19 cellular contexts compared by ENCODE assay signal in the genomic region with DNA sequence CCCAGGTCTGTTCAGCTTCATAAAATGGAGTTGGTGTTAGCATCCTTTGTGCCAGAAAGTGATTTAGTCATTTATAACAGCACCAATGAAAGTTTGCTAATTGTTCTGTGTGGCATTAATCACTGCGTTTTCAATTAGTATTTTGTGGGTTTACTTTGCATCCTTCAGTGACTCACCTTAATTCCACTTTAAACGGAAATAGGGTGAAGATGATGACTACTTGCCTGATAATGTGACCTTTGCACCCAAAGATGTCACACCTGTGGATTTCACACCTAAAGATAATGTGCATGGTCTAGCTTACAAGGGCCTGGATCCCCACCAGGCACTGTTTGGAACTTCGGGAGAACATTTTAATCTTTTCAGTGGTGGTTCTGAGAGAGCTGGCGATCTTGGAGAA. TPM values are rescaled to one million over a fixed set of nuclear protein-coding genes. Genes with fewer than 3 reads are reported as not detected.
"Had no signal": no experiment of that assay in that cellular context is flagged by ENCODE, and none has a peak within 500 bp of the region (broad histone marks: within the 10 kb centered on the region; RNA-seq: fewer than 3 reads in every experiment).

No MANE protein-coding gene starts in this region.

- H3K27ac ChIP-seq: brain microvascular endothelial cell, heart left ventricle, transverse colon, vagina had no signal

- FAIRE-seq: endothelial cell of umbilical vein, frontal cortex had no signal

- DNase-seq: activated CD4-positive, alpha-beta memory T cell treated with anti-CD3 and anti-CD28 coated beads, Interleukin-2, amount 10 ng/mL, durations not matched to agents 7 days and 5 days; activated naive CD8-positive, alpha-beta T cell treated with anti-CD3 and anti-CD28 coated beads, Interleukin-2, amount 10 ng/mL, durations not matched to agents 7 days and 5 days; anterior cingulate cortex; brain microvascular endothelial cell; cortex of kidney; effector CD4-positive, alpha-beta T cell; heart left ventricle; natural killer cell; stimulated activated CD4-positive, alpha-beta T cell treated with anti-CD3 and anti-CD28 coated beads, Interleukin-4, amount 100 ng/mL, for 1 hour; stimulated activated naive CD4-positive, alpha-beta T cell treated with Interleukin-2 at 50 U/mL for 16 hours; substantia nigra; transverse colon had no signal

- H3K4me3 Mint-ChIP-seq: activated CD4-positive, alpha-beta memory T cell treated with anti-CD3 and anti-CD28 coated beads, Interleukin-2, amount 10 ng/mL, durations not matched to agents 7 days and 5 days; activated naive CD8-positive, alpha-beta T cell treated with anti-CD3 and anti-CD28 coated beads, Interleukin-2, amount 10 ng/mL, durations not matched to agents 7 days and 5 days; natural killer cell had no signal

- H3K9me3 Mint-ChIP-seq: activated CD4-positive, alpha-beta memory T cell treated with anti-CD3 and anti-CD28 coated beads, Interleukin-2, amount 10 ng/mL, durations not matched to agents 7 days and 5 days; activated naive CD8-positive, alpha-beta T cell treated with anti-CD3 and anti-CD28 coated beads, Interleukin-2, amount 10 ng/mL, durations not matched to agents 7 days and 5 days; natural killer cell had no signal

- H3K9me3 ChIP-seq: heart left ventricle, transverse colon, vagina had no signal

- ATAC-seq: heart left ventricle, natural killer cell had no signal

- H3K27me3 ChIP-seq: brain microvascular endothelial cell, heart left ventricle, transverse colon, vagina had no signal

- H3K27me3 Mint-ChIP-seq: activated CD4-positive, alpha-beta memory T cell treated with anti-CD3 and anti-CD28 coated beads, Interleukin-2, amount 10 ng/mL, durations not matched to agents 7 days and 5 days; activated naive CD8-positive, alpha-beta T cell treated with anti-CD3 and anti-CD28 coated beads, Interleukin-2, amount 10 ng/mL, durations not matched to agents 7 days and 5 days had no signal

- H3K4me3 ChIP-seq: heart left ventricle, transverse colon, vagina had no signal

- H3K4me1 ChIP-seq: heart left ventricle, vagina had no signal

- H3K27ac Mint-ChIP-seq: activated CD4-positive, alpha-beta memory T cell treated with anti-CD3 and anti-CD28 coated beads, Interleukin-2, amount 10 ng/mL, durations not matched to agents 7 days and 5 days; activated naive CD8-positive, alpha-beta T cell treated with anti-CD3 and anti-CD28 coated beads, Interleukin-2, amount 10 ng/mL, durations not matched to agents 7 days and 5 days; natural killer cell had no signal

RNA-seq across cellular contexts. Expression of a gene that starts 35.9 kb away (rescaled TPM):
- total RNA-seq: activated CD4-positive, alpha-beta memory T cell treated with anti-CD3 and anti-CD28 coated beads, Interleukin-2, amount 10 ng/mL, durations not matched to agents 7 days and 5 days; activated naive CD8-positive, alpha-beta T cell treated with anti-CD3 and anti-CD28 coated beads, Interleukin-2, amount 10 ng/mL, durations not matched to agents 7 days and 5 days; endothelial cell of umbilical vein; fibroblast of lung; frontal cortex; lung microvascular endothelial cell; mucosa of gallbladder; natural killer cell; T-helper 1 cell treated with Interleukin-12 subunit alpha and Interleukin-12 subunit beta and Interleukin-4 antibody, amounts not matched to agents 30 ng/mL and 1 ng/mL, for 36 hours; transverse colon; vagina had no signal
- polyA plus RNA-seq: endothelial cell of umbilical vein, fibroblast of lung, heart left ventricle had no signal
